ENCODE assay signal across 8 cellular contexts in the genomic region with DNA sequence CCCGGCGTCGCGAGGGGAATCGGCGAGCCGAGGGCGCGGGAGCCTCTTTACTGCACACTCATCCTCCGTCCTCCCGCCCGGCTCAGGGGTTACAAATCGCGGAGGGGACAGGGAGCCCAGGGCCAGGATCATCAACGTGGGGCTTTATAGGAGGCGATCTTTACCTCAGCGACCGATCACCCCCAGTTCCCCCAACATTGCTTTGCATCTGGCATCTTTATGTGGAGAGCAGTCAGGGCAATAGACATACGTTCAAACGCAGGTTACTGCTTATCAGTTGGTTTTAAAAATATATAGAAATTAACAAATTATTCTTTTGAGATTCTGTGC.
DNase-seq lines count a peak whose midpoint lies in the region; ATAC-seq and TF ChIP-seq lines count a peak whose summit lies in the region.

No MANE protein-coding gene starts in this region.

- peak overlapping the region; percentile 80 to 88 for H3K4me3 ChIP-seq in neutrophil (ENCODE audit: low read depth in 1 of 2, low read length in 1 of 2)

- no peaks in the 10 kb centered on the region for H3K36me3 ChIP-seq in neutrophil

- H3K27me3 Mint-ChIP-seq in effector memory CD8-positive, alpha-beta T cell: no peaks in the 10 kb centered on the region

- peaks cover 12 to 14% of the 10 kb centered on the region in 2 experiments for H3K4me1 ChIP-seq in neutrophil (ENCODE audit: control insufficient read depth in 1 of 2, insufficient read depth in 1 of 2, low read depth in 1 of 2, low read length in 1 of 2)

- peak; percentile 8 for ATAC-seq in HG02588 (IDR thresholded peaks at IDR 0.05; ENCODE audit: unreplicated experiment)
- no peak for ATAC-seq in effector memory CD8-positive, alpha-beta T cell (replicated peaks)

- DNase-seq in DMS79 treated with DMSO at 0.1 percent for 48 hours (lab: John Stamatoyannopoulos, UW) (peak; percentile 12), DMS79 (lab: John Stamatoyannopoulos, UW) (no peak), OCI-M1 (lab: John Stamatoyannopoulos, UW) (peak; percentile 65), DMS153 (lab: John Stamatoyannopoulos, UW) (no peak), dedifferentiated amniotic fluid mesenchymal stem cell (ENCODE audit: extremely low spot score) (no peak)
- DNase-seq in effector memory CD8-positive, alpha-beta T cell: no peak

- H3K9me3 ChIP-seq in neutrophil: no peaks in the 10 kb centered on the region

- peak overlapping the region; percentile 56 for H3K27ac ChIP-seq in neutrophil

- H3K4me1 Mint-ChIP-seq in effector memory CD8-positive, alpha-beta T cell (ENCODE audit: low read depth in 2 of 2): peaks cover 17 to 23% of the 10 kb centered on the region in 2 donors

- peak overlapping the region; percentile 98 to 99 for H3K4me3 Mint-ChIP-seq in effector memory CD8-positive, alpha-beta T cell

- H3K36me3 Mint-ChIP-seq in effector memory CD8-positive, alpha-beta T cell (ENCODE audit: insufficient read depth): peaks cover 4% of the 10 kb centered on the region

- H3K27me3 ChIP-seq in neutrophil: peaks cover 1% of the 10 kb centered on the region

- H3K27ac Mint-ChIP-seq in effector memory CD8-positive, alpha-beta T cell: peak overlapping the region; percentile 95 to 97

- H3K9me3 Mint-ChIP-seq in effector memory CD8-positive, alpha-beta T cell: no peaks in the 10 kb centered on the region

- TF ChIP-seq CTCF in neutrophil (IDR thresholded peaks at IDR 0.05): no peak

Comparison
In these comparisons a context has a peak if more than half of its experiments do, and no peak if none do; other contexts are left out.
1. DNase-seq: peak in DMS79 treated with DMSO at 0.1 percent for 48 hours (single experiment) and OCI-M1 (single experiment); none in DMS79 (single experiment), effector memory CD8-positive, alpha-beta T cell (0 of 3), DMS153 (single experiment) and dedifferentiated amniotic fluid mesenchymal stem cell (single experiment).